In the genomic region with DNA sequence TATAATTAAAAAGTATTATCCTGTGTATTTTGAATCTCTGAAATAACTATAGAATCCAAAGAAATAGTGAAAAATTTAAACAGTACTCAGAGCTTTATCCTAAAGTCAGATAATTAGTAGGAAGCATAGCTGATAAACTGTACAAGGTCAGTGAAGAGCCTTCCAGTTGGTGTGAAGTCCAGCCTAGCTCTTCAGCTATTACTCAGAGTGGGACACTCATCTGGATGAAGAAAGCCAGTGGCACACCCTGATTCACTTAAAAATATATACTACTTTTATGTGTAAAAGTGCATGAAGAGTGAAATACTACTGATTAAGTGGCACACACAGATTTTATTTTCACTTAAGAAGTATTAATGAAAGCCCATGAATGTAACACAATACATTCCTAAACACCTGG, we compare ENCODE assay signal across 11 cellular contexts. TPM values are rescaled to one million over a fixed set of nuclear protein-coding genes. Genes with fewer than 3 reads are reported as not detected.
DNase-seq lines count a peak whose midpoint lies in the region; ATAC-seq, FAIRE-seq and TF ChIP-seq lines count a peak whose summit lies in the region.
"Had no signal": no experiment of that assay in that cellular context is flagged by ENCODE, and none has a peak within 500 bp of the region (broad histone marks: within the 10 kb centered on the region; RNA-seq: fewer than 3 reads in every experiment).

No MANE protein-coding gene starts in this region.

- H3K4me2 ChIP-seq in astrocyte (ENCODE audit: low read length), result no peak overlapping the region
- H3K4me2 ChIP-seq: SK-N-SH had no signal

- H2AFZ ChIP-seq in astrocyte (ENCODE audit: low read depth, low read length), result no peak overlapping the region

- H3K27me3 ChIP-seq in HL-60 (ENCODE audit: insufficient read depth, poor library complexity, severe bottlenecking) (no peaks in the 10 kb centered on the region), astrocyte (ENCODE audit: insufficient read depth, low read length) (no peaks in the 10 kb centered on the region), lower lobe of right lung (ENCODE audit: low read depth) (no peaks in the 10 kb centered on the region), testis (no peaks in the 10 kb centered on the region)

- H3K9ac ChIP-seq in astrocyte (ENCODE audit: low read length), result no peak overlapping the region
- no peak overlapping the region for H3K9ac ChIP-seq in kidney (ENCODE audit: low read length in 2 of 2)
- H3K9ac ChIP-seq: SK-N-SH had no signal

- no peak overlapping the region for H3K27ac Mint-ChIP-seq in astrocyte (ENCODE audit: unreplicated experiment)

- H3K27ac ChIP-seq in HL-60 (replicated peaks) (peak overlapping the region; percentile 91; the same call in 1 of the 2 replicates), astrocyte (ENCODE audit: low read depth, low read length) (no peak overlapping the region), lower lobe of right lung (peak overlapping the region; percentile 99), testis (peak overlapping the region; percentile 97), kidney (ENCODE audit: low read depth in 2 of 2, low read length in 2 of 2) (no peak overlapping the region)

- H3K36me3 ChIP-seq in astrocyte (ENCODE audit: insufficient read depth, low read length) (no peaks in the 10 kb centered on the region), lower lobe of right lung (peaks cover 7% of the 10 kb centered on the region), testis (ENCODE audit: low read depth, missing control alignments) (no peaks in the 10 kb centered on the region), kidney (ENCODE audit: control insufficient read depth in 1 of 2, insufficient read depth in 2 of 2, low read length in 2 of 2) (no peaks in the 10 kb centered on the region)

- peaks cover 59% of the 10 kb centered on the region for H4K20me1 ChIP-seq in astrocyte (ENCODE audit: insufficient read depth, low read length)

- no peaks in the 10 kb centered on the region for H3K27me3 Mint-ChIP-seq in astrocyte (ENCODE audit: low read depth, unreplicated experiment)

- peaks cover 80% of the 10 kb centered on the region for H3K79me2 ChIP-seq in astrocyte (ENCODE audit: insufficient read depth, low read length)

- TF ChIP-seq CTCF in HL-60 (IDR thresholded peaks at IDR 0.05; ENCODE audit: insufficient read depth, low read length) (no peak), astrocyte (IDR thresholded peaks at IDR 0.05; ENCODE audit: insufficient read depth, low read depth, low read length) (no peak), lower lobe of right lung (IDR thresholded peaks at IDR 0.05) (no peak), testis (IDR thresholded peaks at IDR 0.05) (no peak), kidney (IDR thresholded peaks at IDR 0.05; ENCODE audit: borderline replicate concordance, extremely low read depth, insufficient read depth) (no peak)

- no peaks in the 10 kb centered on the region for H3K9me3 Mint-ChIP-seq in astrocyte (ENCODE audit: unreplicated experiment)

- DNase-seq in HL-60 (ENCODE audit: low read depth in 1 of 2, low spot score in 1 of 2) (no peak), astrocyte (ENCODE audit: low read depth) (no peak), lower lobe of right lung (no peak), testis (no peak), NCI-H1436 treated with DMSO at 0.1 percent for 48 hours (lab: John Stamatoyannopoulos, UW) (no peak), kidney (no peak), C1 segment of cervical spinal cord (lab: John Stamatoyannopoulos, UW) (no peak)
- DNase-seq: cortex of kidney, NCI-H2171 treated with DMSO at 0.1 percent for 48 hours, SK-N-SH had no signal

- H3K36me3 Mint-ChIP-seq in astrocyte (ENCODE audit: low read depth, unreplicated experiment), result no peaks in the 10 kb centered on the region

- peak overlapping the region; percentile 81 for H3K4me3 ChIP-seq in HL-60 (replicated peaks; ENCODE audit: insufficient read depth, low read length)
- no peak overlapping the region for H3K4me3 ChIP-seq in astrocyte (ENCODE audit: insufficient read depth, low read depth, low read length)
- H3K4me3 ChIP-seq in lower lobe of right lung, result peak overlapping the region; percentile 75
- no peak overlapping the region for H3K4me3 ChIP-seq in testis
- peak overlapping the region in 1 of 2 donors; percentile 1 for H3K4me3 ChIP-seq in kidney (ENCODE audit: low read length in 2 of 2)

- peaks cover 22% of the 10 kb centered on the region for H3K4me1 Mint-ChIP-seq in astrocyte (ENCODE audit: low read depth, unreplicated experiment)

- peak overlapping the region; percentile 100 for H3K4me3 Mint-ChIP-seq in astrocyte (ENCODE audit: unreplicated experiment)

- no peaks in the 10 kb centered on the region for H3K9me3 ChIP-seq in astrocyte (ENCODE audit: insufficient read depth, low read depth, low read length)
- H3K9me3 ChIP-seq in lower lobe of right lung, result no peaks in the 10 kb centered on the region
- no peaks in the 10 kb centered on the region for H3K9me3 ChIP-seq in testis
- no peaks in the 10 kb centered on the region for H3K9me3 ChIP-seq in kidney (ENCODE audit: control insufficient read depth in 1 of 2, low read length in 2 of 2)
- H3K9me3 ChIP-seq: SK-N-SH had no signal

- TF ChIP-seq POLR2A in testis (IDR thresholded peaks at IDR 0.05), result no peak

- ATAC-seq in lower lobe of right lung, result no peak
- no peak for ATAC-seq in GM21526 (IDR thresholded peaks at IDR 0.05; ENCODE audit: low FRiP score, unreplicated experiment)

- H3K4me1 ChIP-seq in astrocyte (ENCODE audit: insufficient read depth, low read length) (peaks cover 12% of the 10 kb centered on the region), lower lobe of right lung (peaks cover 78% of the 10 kb centered on the region), testis (peaks cover 42% of the 10 kb centered on the region), kidney (ENCODE audit: control insufficient read depth in 1 of 2, insufficient read depth in 1 of 2, low read depth in 1 of 2, low read length in 2 of 2) (peaks cover 16 to 28% of the 10 kb centered on the region in 2 donors)

- no peak for FAIRE-seq in astrocyte (lab: Jason Lieb, UNC)
- no peak for FAIRE-seq in kidney (lab: Jason Lieb, UNC)

- intact Hi-C loops in lower lobe of right lung (cut with DNase I), result no loop called here
- intact Hi-C loops in testis (cut with DNase I; ENCODE audit: low total_unique reads), result no loop called here
- intact Hi-C loops in kidney (cut with DNase I), result no loop called here

RNA-seq across cellular contexts. Expression of a gene that starts 3.1 kb away (rescaled TPM):
- total RNA-seq in astrocyte (38.3 and 42.3 TPM in 2 replicates), lower lobe of right lung (208 TPM), testis (10 to 100 TPM; 46.4 to 47.8 TPM), kidney (94.3 TPM)
- polyA plus RNA-seq in testis (ENCODE audit: insufficient read depth, low read depth, low replicate concordance) (49.6 TPM), kidney (ENCODE audit: insufficient read depth, low read depth, low replicate concordance) (42.8 TPM)

RNA-seq across cellular contexts. Expression of a gene that starts 42.7 kb away (rescaled TPM):
- total RNA-seq in astrocyte, result not detected in 2 replicates
- not detected for total RNA-seq in lower lobe of right lung
- not detected for total RNA-seq in testis
- not detected for polyA plus RNA-seq in testis (ENCODE audit: insufficient read depth, low read depth, low replicate concordance)
- not detected for total RNA-seq in kidney
- polyA plus RNA-seq in kidney (ENCODE audit: insufficient read depth, low read depth, low replicate concordance), result not detected
- polyA plus RNA-seq: SK-N-SH had no signal

Comparison
In these comparisons a context has a peak if more than half of its experiments do, and no peak if none do; other contexts are left out.
1. H3K27ac ChIP-seq: peak in HL-60 (single experiment), lower lobe of right lung (single experiment) and testis (2 of 2); none in astrocyte (single experiment) and kidney (0 of 2).
2. H3K4me3 ChIP-seq: peak in HL-60 (single experiment) and lower lobe of right lung (single experiment); none in astrocyte (single experiment) and testis (0 of 2).